ENCODE assay signal across 8 cellular contexts in genomic region chr7:87220026-87220733, GRCh38. TPM values are rescaled to one million over a fixed set of nuclear protein-coding genes. Genes with fewer than 3 reads are reported as not detected.
A peak's percentile ranks its signal among the peaks of the same experiment; 100 is the strongest.
DNase-seq lines count a peak whose midpoint lies in the region; ATAC-seq and TF ChIP-seq lines count a peak whose summit lies in the region.

No MANE protein-coding gene starts in this region.

- peak; percentile 55 for TF ChIP-seq CTCF in DOHH2 (IDR thresholded peaks at IDR 0.05; ENCODE audit: low read depth, low read length, poor library complexity, severe bottlenecking)
- TF ChIP-seq CTCF in osteoblast (IDR thresholded peaks at IDR 0.05; ENCODE audit: extremely low read depth, low read depth, low read length): no peak
- peak; percentile 25 for TF ChIP-seq CTCF in thoracic aorta (IDR thresholded peaks at IDR 0.05)

- H3K27me3 ChIP-seq in DOHH2 (ENCODE audit: control insufficient read depth, low read length): no peaks in the 10 kb centered on the region
- H3K27me3 ChIP-seq in osteoblast (ENCODE audit: insufficient read depth, low read length): peaks cover 4% of the 10 kb centered on the region
- H3K27me3 ChIP-seq in thoracic aorta (replicated peaks; ENCODE audit: insufficient read depth): no peaks in the 10 kb centered on the region

- peaks cover 45% of the 10 kb centered on the region for H3K36me3 ChIP-seq in DOHH2 (ENCODE audit: control insufficient read depth, low read length)
- H3K36me3 ChIP-seq in KOPT-K1 (ENCODE audit: insufficient read depth, low read length): no peaks in the 10 kb centered on the region
- no peaks in the 10 kb centered on the region for H3K36me3 ChIP-seq in osteoblast (ENCODE audit: insufficient read depth, low read length)
- no peaks in the 10 kb centered on the region for H3K36me3 ChIP-seq in thoracic aorta

- H3K9me3 ChIP-seq in DOHH2 (ENCODE audit: control insufficient read depth, insufficient read depth, low read length) (no peaks in the 10 kb centered on the region), KOPT-K1 (ENCODE audit: insufficient read depth, low read length, poor library complexity, severe bottlenecking) (no peaks in the 10 kb centered on the region), osteoblast (ENCODE audit: low read depth, low read length) (no peaks in the 10 kb centered on the region), thoracic aorta (no peaks in the 10 kb centered on the region)

- peak overlapping the region; percentile 98 for H2AFZ ChIP-seq in osteoblast (ENCODE audit: low read length)

- H3K4me1 ChIP-seq in DOHH2 (ENCODE audit: control insufficient read depth, low read length): peaks cover 37% of the 10 kb centered on the region
- peaks cover 19% of the 10 kb centered on the region for H3K4me1 ChIP-seq in osteoblast (ENCODE audit: insufficient read depth, low read length)
- peaks cover 14 to 24% of the 10 kb centered on the region in 2 donors for H3K4me1 ChIP-seq in thoracic aorta (ENCODE audit: control insufficient read depth in 1 of 2, low read depth in 2 of 2)

- DNase-seq in SHP77 treated with DMSO at 0.1 percent for 48 hours (lab: John Stamatoyannopoulos, UW) (peak; percentile 66), glomerular visceral epithelial cell (ENCODE audit: extremely low spot score) (peak; percentile 82), osteoblast (ENCODE audit: insufficient read length, low spot score, missing footprints) (peak; percentile 92), thoracic aorta (ENCODE audit: low spot score) (peak; percentile 9)
- DNase-seq in activated naive CD4-positive, alpha-beta T cell treated with anti-CD3 and anti-CD28 coated beads, Interleukin-2, amount 50 U/mL, for 16 hours: peak; percentile 87

- no peaks in the 10 kb centered on the region for H3K9me2 ChIP-seq in DOHH2 (replicated peaks; ENCODE audit: control insufficient read depth, low read length)

- H3K4me3 ChIP-seq in DOHH2 (ENCODE audit: low read length) (peak overlapping the region; percentile 90), osteoblast (ENCODE audit: insufficient read depth, low read length) (peak overlapping the region; percentile 97), thoracic aorta (peak overlapping the region; percentile 93)

- H3F3A ChIP-seq in DOHH2 (ENCODE audit: control insufficient read depth, insufficient read depth): peaks cover 37% of the 10 kb centered on the region

- H3K4me2 ChIP-seq in DOHH2 (ENCODE audit: low read length) (peak overlapping the region; percentile 74), osteoblast (ENCODE audit: insufficient read depth, low read length) (peak overlapping the region; percentile 97)

- H3K79me2 ChIP-seq in DOHH2 (ENCODE audit: control insufficient read depth, low read length) (peaks cover 50% of the 10 kb centered on the region), osteoblast (ENCODE audit: insufficient read depth, low read length) (peaks cover 45% of the 10 kb centered on the region)

- H4K20me1 ChIP-seq in DOHH2 (ENCODE audit: control insufficient read depth, insufficient read depth, low read depth, low read length): peaks cover 4% of the 10 kb centered on the region; the same call in 1 of the 2 replicates
- peaks cover 8% of the 10 kb centered on the region for H4K20me1 ChIP-seq in osteoblast (ENCODE audit: insufficient read depth, low read length)

- ATAC-seq in GM21737 (IDR thresholded peaks at IDR 0.05; ENCODE audit: unreplicated experiment) (peak; percentile 35), thoracic aorta (ENCODE audit: insufficient number of reproducible peaks, low FRiP score, low read depth) (peak; percentile 29)

- H3K27ac ChIP-seq in DOHH2 (ENCODE audit: low read depth, low read length) (peak overlapping the region; percentile 96), KOPT-K1 (ENCODE audit: low read depth, low read length, poor library complexity, severe bottlenecking) (peak overlapping the region; percentile 66), osteoblast (ENCODE audit: low read depth, low read length) (peak overlapping the region; percentile 80), thoracic aorta (peak overlapping the region; percentile 79 to 89)

RNA-seq across cellular contexts. Expression of gene TMEM243, which starts 0.6 kb away (rescaled TPM):
- 31.2 and 35.5 TPM in 2 replicates for total RNA-seq in osteoblast
- total RNA-seq in thoracic aorta: 10 to 100 TPM; 30.6 to 31.3 TPM

Comparison
In these comparisons a context has a peak if more than half of its experiments do, and no peak if none do; other contexts are left out.
1. Peak in every context shown above with its lines: DNase-seq, ATAC-seq, H3K4me3 ChIP-seq and H3K27ac ChIP-seq.
2. DNase-seq: peak in every context shown above with its lines; median percentile 92 in osteoblast; 87 in activated naive CD4-positive, alpha-beta T cell treated with anti-CD3 and anti-CD28 coated beads, Interleukin-2, amount 50 U/mL, for 16 hours; 82 in glomerular visceral epithelial cell; 66 in SHP77 treated with DMSO at 0.1 percent for 48 hours; 9 in thoracic aorta.